In the genomic region with DNA sequence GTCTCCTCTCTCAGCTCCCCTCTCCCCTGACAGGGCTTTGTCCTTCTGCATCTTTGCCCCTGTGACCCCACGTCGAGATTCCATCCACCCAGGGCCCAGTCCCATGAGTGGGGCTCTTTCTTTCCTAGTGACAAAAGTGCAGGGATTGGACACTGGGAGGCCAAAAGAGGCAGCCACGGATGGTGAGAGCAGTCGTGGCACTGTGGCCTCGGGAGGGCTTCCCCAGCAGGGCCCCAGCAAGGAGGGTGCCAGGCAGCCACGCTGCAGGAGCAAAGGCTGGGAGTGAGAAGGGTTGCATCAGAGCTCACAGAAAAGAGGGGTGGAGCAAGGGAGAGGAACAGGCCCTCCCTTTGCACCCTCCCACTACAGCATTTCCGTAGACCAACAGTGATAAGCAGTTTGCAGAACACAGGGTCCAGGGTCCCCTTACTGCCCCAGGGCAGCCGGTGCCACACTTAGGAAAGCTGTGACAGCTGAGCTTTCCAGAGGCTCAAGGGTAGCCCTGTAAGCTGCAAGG, we compare ENCODE assay signal across 1 cellular context.
TF ChIP-seq lines count a peak whose summit lies in the region.

No MANE protein-coding gene starts in this region.

TF ChIP-seq in WTC11, 78 proteins besides CTCF, POLR2A, EP300 and RAD21 (continued from another document):
- TF ChIP-seq, protein P1, sequence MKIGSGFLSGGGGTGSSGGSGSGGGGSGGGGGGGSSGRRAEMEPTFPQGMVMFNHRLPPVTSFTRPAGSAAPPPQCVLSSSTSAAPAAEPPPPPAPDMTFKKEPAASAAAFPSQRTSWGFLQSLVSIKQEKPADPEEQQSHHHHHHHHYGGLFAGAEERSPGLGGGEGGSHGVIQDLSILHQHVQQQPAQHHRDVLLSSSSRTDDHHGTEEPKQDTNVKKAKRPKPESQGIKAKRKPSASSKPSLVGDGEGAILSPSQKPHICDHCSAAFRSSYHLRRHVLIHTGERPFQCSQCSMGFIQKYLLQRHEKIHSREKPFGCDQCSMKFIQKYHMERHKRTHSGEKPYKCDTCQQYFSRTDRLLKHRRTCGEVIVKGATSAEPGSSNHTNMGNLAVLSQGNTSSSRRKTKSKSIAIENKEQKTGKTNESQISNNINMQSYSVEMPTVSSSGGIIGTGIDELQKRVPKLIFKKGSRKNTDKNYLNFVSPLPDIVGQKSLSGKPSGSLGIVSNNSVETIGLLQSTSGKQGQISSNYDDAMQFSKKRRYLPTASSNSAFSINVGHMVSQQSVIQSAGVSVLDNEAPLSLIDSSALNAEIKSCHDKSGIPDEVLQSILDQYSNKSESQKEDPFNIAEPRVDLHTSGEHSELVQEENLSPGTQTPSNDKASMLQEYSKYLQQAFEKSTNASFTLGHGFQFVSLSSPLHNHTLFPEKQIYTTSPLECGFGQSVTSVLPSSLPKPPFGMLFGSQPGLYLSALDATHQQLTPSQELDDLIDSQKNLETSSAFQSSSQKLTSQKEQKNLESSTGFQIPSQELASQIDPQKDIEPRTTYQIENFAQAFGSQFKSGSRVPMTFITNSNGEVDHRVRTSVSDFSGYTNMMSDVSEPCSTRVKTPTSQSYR (CRISPR knock-in tag; IDR thresholded peaks at IDR 0.05): no peak
- TF ChIP-seq TP53 (CRISPR knock-in tag; IDR thresholded peaks at IDR 0.05): no peak
- TF ChIP-seq, protein P2, sequence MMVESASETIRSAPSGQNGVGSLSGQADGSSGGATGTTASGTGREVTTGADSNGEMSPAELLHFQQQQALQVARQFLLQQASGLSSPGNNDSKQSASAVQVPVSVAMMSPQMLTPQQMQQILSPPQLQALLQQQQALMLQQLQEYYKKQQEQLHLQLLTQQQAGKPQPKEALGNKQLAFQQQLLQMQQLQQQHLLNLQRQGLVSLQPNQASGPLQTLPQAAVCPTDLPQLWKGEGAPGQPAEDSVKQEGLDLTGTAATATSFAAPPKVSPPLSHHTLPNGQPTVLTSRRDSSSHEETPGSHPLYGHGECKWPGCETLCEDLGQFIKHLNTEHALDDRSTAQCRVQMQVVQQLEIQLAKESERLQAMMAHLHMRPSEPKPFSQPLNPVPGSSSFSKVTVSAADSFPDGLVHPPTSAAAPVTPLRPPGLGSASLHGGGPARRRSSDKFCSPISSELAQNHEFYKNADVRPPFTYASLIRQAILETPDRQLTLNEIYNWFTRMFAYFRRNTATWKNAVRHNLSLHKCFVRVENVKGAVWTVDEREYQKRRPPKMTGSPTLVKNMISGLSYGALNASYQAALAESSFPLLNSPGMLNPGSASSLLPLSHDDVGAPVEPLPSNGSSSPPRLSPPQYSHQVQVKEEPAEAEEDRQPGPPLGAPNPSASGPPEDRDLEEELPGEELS (CRISPR knock-in tag; IDR thresholded peaks at IDR 0.05): no peak
- TF ChIP-seq, protein P3, sequence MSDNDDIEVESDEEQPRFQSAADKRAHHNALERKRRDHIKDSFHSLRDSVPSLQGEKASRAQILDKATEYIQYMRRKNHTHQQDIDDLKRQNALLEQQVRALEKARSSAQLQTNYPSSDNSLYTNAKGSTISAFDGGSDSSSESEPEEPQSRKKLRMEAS (CRISPR knock-in tag; IDR thresholded peaks at IDR 0.05): peak; percentile 55; the same call in 1 of the 2 replicates
- no peak for TF ChIP-seq FOXJ3 (CRISPR knock-in tag; IDR thresholded peaks at IDR 0.05; ENCODE audit: borderline replicate concordance)
- no peak for TF ChIP-seq ETV6 (CRISPR knock-in tag; IDR thresholded peaks at IDR 0.05)
